In genomic region chr22:41939981-41940852, GRCh38 we compare ENCODE assay signal across 8 cellular contexts.
DNase-seq lines count a peak whose midpoint lies in the region; ATAC-seq, FAIRE-seq and TF ChIP-seq lines count a peak whose summit lies in the region.

No MANE protein-coding gene starts in this region.

- H3K4me3 ChIP-seq in GM12864 (ENCODE audit: low read depth, low read length) (no peak overlapping the region; the same call in none of the 2 replicates), KMS-11 (IDR thresholded peaks at IDR 0.05; ENCODE audit: insufficient read depth, low read depth, low read length) (no peak overlapping the region)

- FAIRE-seq in HTR-8/SVneo (lab: Jason Lieb, UNC) = no peak

- H3K4me1 ChIP-seq in KMS-11 (ENCODE audit: low read depth, poor library complexity, severe bottlenecking) = peaks cover 21% of the 10 kb centered on the region

- DNase-seq in GM12864 (ENCODE audit: low read depth) = peak; percentile 99
- peak; percentile 90 for DNase-seq in activated CD8-positive, alpha-beta memory T cell treated with anti-CD3 and anti-CD28 coated beads, Interleukin-2, amount 50 U/mL, for 4 hours
- DNase-seq in globus pallidus (ENCODE audit: low spot score) = peak; percentile 63
- peak; percentile 79 to 93 (median 85) for DNase-seq in stimulated activated CD4-positive, alpha-beta T cell treated with anti-CD3 and anti-CD28 coated beads, TNF-alpha, amount 100 ng/mL, for 1 hour (ENCODE audit: low read depth in 3 of 3, low spot score in 1 of 3)
- no peak for DNase-seq in kidney tubule cell (ENCODE audit: low spot score)
- DNase-seq in HTR-8/SVneo (ENCODE audit: insufficient read length, low spot score) = no peak

- H3K4me2 ChIP-seq in KMS-11 = no peak overlapping the region

- ATAC-seq in GM21390 (IDR thresholded peaks at IDR 0.05; ENCODE audit: unreplicated experiment) = peak; percentile 48

- H3K9ac ChIP-seq in KMS-11 = no peak overlapping the region

- peaks cover 4% of the 10 kb centered on the region; the same call in 1 of the 2 replicates for H4K20me1 ChIP-seq in KMS-11 (ENCODE audit: insufficient read depth)

- no peaks in the 10 kb centered on the region for H3K27me3 ChIP-seq in KMS-11 (ENCODE audit: insufficient read depth, low read depth)

- peak overlapping the region; percentile 27; the same call in 1 of the 2 replicates for H3K27ac ChIP-seq in KMS-11

- TF ChIP-seq CTCF in GM12864 (IDR thresholded peaks at IDR 0.05; ENCODE audit: low read depth, low read length, missing control alignments) = no peak
- no peak for TF ChIP-seq CTCF in KMS-11 (conservative IDR thresholded peaks at IDR 0.05; ENCODE audit: low read depth, low read length)

- H3K36me3 ChIP-seq in KMS-11 (ENCODE audit: insufficient read depth) = peaks cover 3% of the 10 kb centered on the region; the same call in 1 of the 2 replicates

- peaks cover 22% of the 10 kb centered on the region; the same call in 1 of the 2 replicates for H3K79me2 ChIP-seq in KMS-11 (ENCODE audit: insufficient read depth, low read depth)

- H2AFZ ChIP-seq in KMS-11 (ENCODE audit: low read depth) = no peak overlapping the region

Comparison
In these comparisons a context has a peak if more than half of its experiments do, and no peak if none do; other contexts are left out.
1. DNase-seq: peak in GM12864 (single experiment), activated CD8-positive, alpha-beta memory T cell treated with anti-CD3 and anti-CD28 coated beads, Interleukin-2, amount 50 U/mL, for 4 hours (single experiment), globus pallidus (single experiment) and stimulated activated CD4-positive, alpha-beta T cell treated with anti-CD3 and anti-CD28 coated beads, TNF-alpha, amount 100 ng/mL, for 1 hour (3 of 3); none in kidney tubule cell (single experiment) and HTR-8/SVneo (single experiment).